In genomic region chr6:89299451-89299850, GRCh38 we compare ENCODE assay signal across 9 cellular contexts. TPM values are rescaled to one million over a fixed set of nuclear protein-coding genes. Genes with fewer than 3 reads are reported as not detected.
DNase-seq lines count a peak whose midpoint lies in the region; TF ChIP-seq lines count a peak whose summit lies in the region.
"Had no signal": no experiment of that assay in that cellular context is flagged by ENCODE, and none has a peak within 500 bp of the region (broad histone marks: within the 10 kb centered on the region; RNA-seq: fewer than 3 reads in every experiment).

No MANE protein-coding gene starts in this region.

- 78% methylated on average over 7 of the region's 7 CpGs for WGBS in tibial nerve, 2 donors

- TF ChIP-seq POLR2A in tibial nerve (IDR thresholded peaks at IDR 0.05): no peak

- no peaks in the 10 kb centered on the region for H3K9me3 ChIP-seq in effector memory CD4-positive, alpha-beta T cell (ENCODE audit: control insufficient read depth, low read length)
- no peaks in the 10 kb centered on the region for H3K9me3 ChIP-seq in tibial nerve
- H3K9me3 ChIP-seq: BLaER1 treated with 17β-estradiol and CSF1 and Interleukin-3, amounts not matched to agents 10 nM and 100 nM had no signal

- peaks cover 16% of the 10 kb centered on the region for H3K4me1 ChIP-seq in effector memory CD4-positive, alpha-beta T cell (ENCODE audit: control insufficient read depth, insufficient read depth, low read length, poor library complexity, severe bottlenecking)
- H3K4me1 ChIP-seq in tibial nerve: peaks cover 0 to 16% (median 5%) of the 10 kb centered on the region in 4 donors

- TF ChIP-seq CTCF in retinal pigment epithelial cell (conservative IDR thresholded peaks at IDR 0.05; ENCODE audit: low read depth, low read length) (peak; percentile 54), tibial nerve (IDR thresholded peaks at IDR 0.05) (no peak)

- H3K27ac Mint-ChIP-seq in activated naive CD4-positive, alpha-beta T cell treated with anti-CD3 and anti-CD28 coated beads, Interleukin-2, amount 50 U/mL, for 24 hours: peak overlapping the region; percentile 30

- no peaks in the 10 kb centered on the region for H3K27me3 ChIP-seq in effector memory CD4-positive, alpha-beta T cell (replicated peaks; ENCODE audit: control insufficient read depth, insufficient read depth, low read length, poor library complexity, severe bottlenecking)
- H3K27me3 ChIP-seq in tibial nerve: no peaks in the 10 kb centered on the region
- H3K27me3 ChIP-seq: BLaER1 treated with 17β-estradiol and CSF1 and Interleukin-3, amounts not matched to agents 10 nM and 100 nM had no signal

- H3K27ac ChIP-seq in effector memory CD4-positive, alpha-beta T cell (ENCODE audit: insufficient read depth, low read length, poor library complexity, severe bottlenecking): peak overlapping the region; percentile 45
- no peak overlapping the region for H3K27ac ChIP-seq in tibial nerve
- H3K27ac ChIP-seq: BLaER1 treated with 17β-estradiol and CSF1 and Interleukin-3, amounts not matched to agents 10 nM and 100 nM had no signal

- no peaks in the 10 kb centered on the region for H3K9me3 Mint-ChIP-seq in activated naive CD4-positive, alpha-beta T cell treated with anti-CD3 and anti-CD28 coated beads, Interleukin-2, amount 50 U/mL, for 24 hours

- no peak for DNase-seq in activated naive CD4-positive, alpha-beta T cell (lab: John Stamatoyannopoulos, UW)
- peak; percentile 65 for DNase-seq in NCI-H69 (lab: John Stamatoyannopoulos, UW)
- no peak for DNase-seq in effector memory CD4-positive, alpha-beta T cell
- no peak for DNase-seq in retinal pigment epithelial cell (ENCODE audit: low read depth)
- DNase-seq in tibial nerve (ENCODE audit: low spot score in 2 of 2): no peak
- no peak for DNase-seq in stimulated activated CD4-positive, alpha-beta T cell treated with anti-CD3 and anti-CD28 coated beads, Interleukin-4, amount 100 ng/mL, for 1 hour
- DNase-seq in activated effector memory CD4-positive, alpha-beta T cell treated with Interleukin-2 at 50 U/mL for 16 hours: no peak

- H3K4me1 Mint-ChIP-seq in activated naive CD4-positive, alpha-beta T cell treated with anti-CD3 and anti-CD28 coated beads, Interleukin-2, amount 50 U/mL, for 24 hours: peaks cover 24% of the 10 kb centered on the region

- no peaks in the 10 kb centered on the region for H3K36me3 Mint-ChIP-seq in activated naive CD4-positive, alpha-beta T cell treated with anti-CD3 and anti-CD28 coated beads, Interleukin-2, amount 50 U/mL, for 24 hours

- H3K36me3 ChIP-seq in effector memory CD4-positive, alpha-beta T cell (ENCODE audit: control insufficient read depth, insufficient read depth, low read length): no peaks in the 10 kb centered on the region
- no peaks in the 10 kb centered on the region for H3K36me3 ChIP-seq in tibial nerve
- H3K36me3 ChIP-seq: BLaER1 treated with 17β-estradiol and CSF1 and Interleukin-3, amounts not matched to agents 10 nM and 100 nM had no signal

- H3K27me3 Mint-ChIP-seq in activated naive CD4-positive, alpha-beta T cell treated with anti-CD3 and anti-CD28 coated beads, Interleukin-2, amount 50 U/mL, for 24 hours: no peaks in the 10 kb centered on the region

- no peak overlapping the region for H3K4me3 Mint-ChIP-seq in activated naive CD4-positive, alpha-beta T cell treated with anti-CD3 and anti-CD28 coated beads, Interleukin-2, amount 50 U/mL, for 24 hours

- no peak overlapping the region for H3K4me3 ChIP-seq in effector memory CD4-positive, alpha-beta T cell (ENCODE audit: insufficient read depth, low read depth, low read length, poor library complexity, severe bottlenecking)
- H3K4me3 ChIP-seq in retinal pigment epithelial cell (ENCODE audit: low read length): no peak overlapping the region
- H3K4me3 ChIP-seq in tibial nerve: no peak overlapping the region
- H3K4me3 ChIP-seq: BLaER1 treated with 17β-estradiol and CSF1 and Interleukin-3, amounts not matched to agents 10 nM and 100 nM had no signal

- TF ChIP-seq EP300 in tibial nerve (IDR thresholded peaks at IDR 0.05): no peak

RNA-seq across cellular contexts. Expression of gene GABRR2, which starts 15.6 kb away (rescaled TPM):
- 1 to 10 TPM in 1 of 4 donors, under 1 TPM in 1, not detected in 2; 0.84 to 3.6 TPM for total RNA-seq in tibial nerve

RNA-seq across cellular contexts. Expression of gene UBE2J1, which starts 53.1 kb away (rescaled TPM):
- 10 to 100 TPM; 25.3 to 30.4 (median 26.7) TPM for total RNA-seq in tibial nerve
